Comparison of ENCODE assay signal across 26 cellular contexts in the genomic region with DNA sequence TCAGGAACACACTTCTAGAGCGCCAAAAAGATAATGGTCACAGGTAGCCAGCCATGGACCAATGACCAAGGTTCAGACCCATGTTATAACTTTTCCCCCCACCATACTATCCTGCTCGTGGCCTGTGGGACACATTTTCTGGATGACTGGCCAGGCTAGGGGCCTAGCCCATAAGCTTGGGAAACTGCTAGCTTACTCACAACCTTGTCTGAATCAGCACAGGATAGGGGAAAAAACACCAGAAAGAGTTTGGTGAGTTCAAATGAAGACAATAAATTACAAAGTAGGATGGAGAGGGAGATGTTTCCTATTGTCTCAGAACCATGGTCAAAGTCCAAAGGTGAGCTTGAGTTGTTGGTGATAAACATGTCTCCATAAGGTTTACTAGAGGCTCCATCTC.
"Had no signal": no experiment of that assay in that cellular context is flagged by ENCODE, and none has a peak within 500 bp of the region (broad histone marks: within the 10 kb centered on the region; RNA-seq: fewer than 3 reads in every experiment).

No MANE protein-coding gene starts in this region.

- H3K27me3 ChIP-seq: breast epithelium, colonic mucosa, dorsolateral prefrontal cortex, esophagus muscularis mucosa, gastroesophageal sphincter, heart right ventricle, ovary, right atrium auricular region, tibial artery had no signal

- FAIRE-seq: endothelial cell of umbilical vein, keratinocyte, TTC549 had no signal

- DNase-seq: activated CD4-positive, alpha-beta T cell treated with anti-CD3 and anti-CD28 coated beads for 1 hour; activated CD4-positive, alpha-beta T cell treated with anti-CD3 and anti-CD28 coated beads, Interleukin-2, amount 50 U/mL, for 1 hour; activated naive CD4-positive, alpha-beta T cell; activated naive CD8-positive, alpha-beta T cell treated with anti-CD3 and anti-CD28 coated beads, Interleukin-2, amount 10 ng/mL, durations not matched to agents 7 days and 5 days; activated T-cell treated with anti-CD3 and anti-CD28 coated beads, Interleukin-2, amount 50 U/mL, for 1 hour; amniotic stem cell; colonic mucosa; dorsolateral prefrontal cortex; effector memory CD8-positive, alpha-beta T cell; heart right ventricle; naive thymus-derived CD8-positive, alpha-beta T cell; ovary; stimulated activated CD4-positive, alpha-beta T cell treated with anti-CD3 and anti-CD28 coated beads, Interleukin-12 subunit alpha, Interleukin-12 subunit beta, amount 100 ng/mL, for 4 hours; stimulated activated naive CD8-positive, alpha-beta T cell treated with anti-CD3 and anti-CD28 coated beads, Interleukin-15, amount 100 ng/mL, for 72 hours; T-helper 1 cell; tibial artery had no signal

- H3K9me3 ChIP-seq: breast epithelium, colonic mucosa, esophagus muscularis mucosa, gastroesophageal sphincter, ovary, prostate gland, right atrium auricular region, tibial artery had no signal

- H3K4me3 ChIP-seq: breast epithelium, colonic mucosa, dorsolateral prefrontal cortex, esophagus muscularis mucosa, gastroesophageal sphincter, heart right ventricle, lung, ovary, prostate gland, right atrium auricular region, tibial artery had no signal

- H3K27ac ChIP-seq: colonic mucosa, dorsolateral prefrontal cortex, esophagus muscularis mucosa, gastroesophageal sphincter, ovary, prostate gland, right atrium auricular region, tibial artery had no signal

- ATAC-seq: activated T-helper 17 cell treated with anti-CD3 and anti-CD28 coated beads, Interleukin-2, amount 50 U/mL, for 72 hours; effector memory CD8-positive, alpha-beta T cell; gastroesophageal sphincter; heart right ventricle; naive thymus-derived CD8-positive, alpha-beta T cell; stimulated activated naive CD8-positive, alpha-beta T cell treated with anti-CD3 and anti-CD28 coated beads, Interleukin-15, amount 100 ng/mL, for 72 hours had no signal

- H3K4me1 ChIP-seq: breast epithelium, colonic mucosa, gastroesophageal sphincter, prostate gland, right atrium auricular region, tibial artery had no signal

- H3K36me3 ChIP-seq: breast epithelium, colonic mucosa, esophagus muscularis mucosa, gastroesophageal sphincter, heart right ventricle, ovary, prostate gland, right atrium auricular region, tibial artery had no signal
